8 cellular contexts compared by ENCODE assay signal in genomic region chr5:91311697-91312501, GRCh38.
DNase-seq lines count a peak whose midpoint lies in the region; ATAC-seq and TF ChIP-seq lines count a peak whose summit lies in the region.

No MANE protein-coding gene starts in this region.

- H3K27me3 ChIP-seq in GM23338 (ENCODE audit: insufficient read depth) (no peaks in the 10 kb centered on the region), Loucy (ENCODE audit: insufficient read depth, low read length, poor library complexity, severe bottlenecking) (no peaks in the 10 kb centered on the region), mammary epithelial cell (ENCODE audit: insufficient read depth, low read length) (no peaks in the 10 kb centered on the region), layer of hippocampus (ENCODE audit: control insufficient read depth, insufficient read depth, low read length) (no peaks in the 10 kb centered on the region)

- H3K36me3 ChIP-seq in GM23338 (ENCODE audit: insufficient read depth) (no peaks in the 10 kb centered on the region), Loucy (ENCODE audit: insufficient read depth, low read length) (no peaks in the 10 kb centered on the region), mammary epithelial cell (ENCODE audit: insufficient read depth, low read length) (no peaks in the 10 kb centered on the region)

- H3K4me1 ChIP-seq in GM23338 (ENCODE audit: insufficient read depth) (0 out of 2 replicates have a peak, but pooled peaks cover 4% of the 10 kb centered on the region), Loucy (ENCODE audit: insufficient read depth, low read length, poor library complexity, severe bottlenecking) (peaks cover 21% of the 10 kb centered on the region), mammary epithelial cell (ENCODE audit: insufficient read depth, low read length) (peaks cover 45% of the 10 kb centered on the region)

- in situ Hi-C loops in mammary epithelial cell (cut with MboI; ENCODE audit: low sequenced_read_pairs in 2 of 2), result no loop called here

- H3K9ac ChIP-seq in Loucy (ENCODE audit: low read depth, low read length, poor library complexity, severe bottlenecking) (no peak overlapping the region), mammary epithelial cell (ENCODE audit: insufficient read depth, low read length) (peak overlapping the region; percentile 60)

- dilution Hi-C loops in mammary epithelial cell (cut with HindIII; ENCODE audit: low sequenced_read_pairs), result loop anchor here (5.0 kb wide), 1 partner anchor 70 kb away; the partner anchor contains the start of gene ARRDC3

- H2AFZ ChIP-seq in GM23338 (peak overlapping the region; percentile 64), Loucy (ENCODE audit: low read length) (no peak overlapping the region), mammary epithelial cell (ENCODE audit: low read depth, low read length) (peak overlapping the region; percentile 14)

- H3K4me3 Mint-ChIP-seq in GM23338, result no peak overlapping the region
- no peak overlapping the region for H3K4me3 Mint-ChIP-seq in glutamatergic neuron (ENCODE audit: unreplicated experiment)

- no peaks in the 10 kb centered on the region for H4K20me1 ChIP-seq in GM23338 (replicated peaks; ENCODE audit: insufficient read depth)
- H4K20me1 ChIP-seq in Loucy (ENCODE audit: insufficient read depth, low read length, poor library complexity, severe bottlenecking), result no peaks in the 10 kb centered on the region
- H4K20me1 ChIP-seq in mammary epithelial cell (ENCODE audit: insufficient read depth, low read length), result no peaks in the 10 kb centered on the region

- H3K27ac ChIP-seq in GM23338 (ENCODE audit: low read depth) (no peak overlapping the region), VCaP (peak overlapping the region; percentile 60), mammary epithelial cell (ENCODE audit: insufficient read depth, low read depth, low read length) (peak overlapping the region; percentile 91), layer of hippocampus (ENCODE audit: low read depth, low read length) (peak overlapping the region; percentile 69)

- DNase-seq in GM04503 (ENCODE audit: low read depth) (peak; percentile 99), GM23338 (ENCODE audit: low spot score) (peak; percentile 28), mammary epithelial cell (peak; percentile 97), glutamatergic neuron (no peak)
- peak; percentile 36 for DNase-seq in stimulated activated CD4-positive, alpha-beta T cell treated with anti-CD3 and anti-CD28 coated beads, Interleukin-4, amount 100 ng/mL, for 1 hour

- H3K27me3 Mint-ChIP-seq in GM23338 (ENCODE audit: insufficient read depth, low read depth, poor library complexity) (peaks cover 3% of the 10 kb centered on the region), glutamatergic neuron (ENCODE audit: unreplicated experiment) (no peaks in the 10 kb centered on the region)

- H3K79me2 ChIP-seq in GM23338 (replicated peaks; ENCODE audit: insufficient read depth) (no peaks in the 10 kb centered on the region), Loucy (ENCODE audit: insufficient read depth, low read length) (no peaks in the 10 kb centered on the region), mammary epithelial cell (ENCODE audit: insufficient read depth, low read length) (no peaks in the 10 kb centered on the region)

- no peaks in the 10 kb centered on the region for H3K36me3 Mint-ChIP-seq in GM23338 (ENCODE audit: low read depth)
- H3K36me3 Mint-ChIP-seq in glutamatergic neuron (ENCODE audit: unreplicated experiment), result peaks cover 5% of the 10 kb centered on the region

- BruUV-seq in mammary epithelial cell (replicated peaks; lab: Mats Ljungman, UMichigan), result TSS peak; percentile 83

- H3K27ac Mint-ChIP-seq in GM23338 (no peak overlapping the region; the same call in 1 of the 2 replicates), glutamatergic neuron (ENCODE audit: unreplicated experiment) (no peak overlapping the region)

- H3F3A ChIP-seq in GM23338 (replicated peaks; ENCODE audit: low read depth) (no peaks in the 10 kb centered on the region; the same call in 1 of the 2 replicates), Loucy (ENCODE audit: low read depth) (no peaks in the 10 kb centered on the region)

- H3K9me3 Mint-ChIP-seq in GM23338 (no peaks in the 10 kb centered on the region), glutamatergic neuron (ENCODE audit: unreplicated experiment) (no peaks in the 10 kb centered on the region)

- H3K9me2 ChIP-seq in GM23338 (ENCODE audit: insufficient read depth) (no peaks in the 10 kb centered on the region), Loucy (replicated peaks; ENCODE audit: low read depth, low read length) (no peaks in the 10 kb centered on the region)

- H3K9me3 ChIP-seq in Loucy (ENCODE audit: insufficient read depth, low read depth, low read length) (no peaks in the 10 kb centered on the region), mammary epithelial cell (replicated peaks; ENCODE audit: insufficient read depth, low read length) (no peaks in the 10 kb centered on the region)

- WGBS in mammary epithelial cell (ENCODE audit: low coverage, missing lambda C conversion rate), result 4% methylated on average over 11 of the region's 11 CpGs

- no peak overlapping the region for H3K4me3 ChIP-seq in GM23338
- peak overlapping the region; percentile 55 for H3K4me3 ChIP-seq in Loucy (ENCODE audit: low read length, poor library complexity, severe bottlenecking)
- H3K4me3 ChIP-seq in mammary epithelial cell (replicated peaks in 1 of 3; ENCODE audit: insufficient read depth in 1 of 3, low read depth in 2 of 3, low read length in 3 of 3), result no peak overlapping the region

- intact Hi-C loops in mammary epithelial cell (cut with micrococcal nuclease), result loop anchor here (1.0 to 10.0 kb wide), 4 partner anchors 32 to 207 kb away; no protein-coding TSS in a partner anchor

- TF ChIP-seq CTCF in GM23338 (conservative IDR thresholded peaks at IDR 0.05; ENCODE audit: low read depth in 2 of 2), result peak in 1 of 2 experiments; percentile 45; a peak in 2 of 4 replicates
- TF ChIP-seq CTCF in Loucy (conservative IDR thresholded peaks at IDR 0.05; ENCODE audit: low read length), result no peak
- TF ChIP-seq CTCF in VCaP (conservative IDR thresholded peaks at IDR 0.05), result peak; percentile 29
- no peak for TF ChIP-seq CTCF in mammary epithelial cell (conservative IDR thresholded peaks at IDR 0.05 in 1 of 2, IDR thresholded peaks at IDR 0.05 in 1 of 2; ENCODE audit: extremely low read depth in 1 of 2, insufficient read depth in 1 of 2, low read depth in 1 of 2, low read length in 2 of 2)
- no peak for TF ChIP-seq CTCF in glutamatergic neuron (IDR thresholded peaks at IDR 0.05; ENCODE audit: partially characterized antibody, unreplicated experiment)

- H3K4me1 Mint-ChIP-seq in GM23338 (peaks cover 24% of the 10 kb centered on the region), glutamatergic neuron (ENCODE audit: low read depth, unreplicated experiment) (no peaks in the 10 kb centered on the region)

- ATAC-seq in GM23338, result peak; percentile 59

- H3K4me2 ChIP-seq in GM23338 (no peak overlapping the region), Loucy (ENCODE audit: low read depth, low read length, poor library complexity, severe bottlenecking) (peak overlapping the region; percentile 80), mammary epithelial cell (ENCODE audit: insufficient read depth, low read depth, low read length) (peak overlapping the region; percentile 54)

- CTCF ChIA-PET in mammary epithelial cell (lab: Charles Lee; ENCODE audit: low non-redundant PET), result no interaction called here

TF ChIP-seq in GM23338, 12 proteins besides CTCF, POLR2A, EP300 and RAD21:
- TF ChIP-seq STAT1 (IDR thresholded peaks at IDR 0.05; ENCODE audit: unreplicated experiment) (no peak), ZNF331 (CRISPR knock-in tag; IDR thresholded peaks at IDR 0.05; ENCODE audit: low read depth) (no peak), ZNF114 (CRISPR knock-in tag; IDR thresholded peaks at IDR 0.05) (no peak), EZH2 (IDR thresholded peaks at IDR 0.05; ENCODE audit: low read depth, unreplicated experiment) (no peak), NANOG (IDR thresholded peaks at IDR 0.05; ENCODE audit: borderline replicate concordance) (no peak), REST (IDR thresholded peaks at IDR 0.05; ENCODE audit: unreplicated experiment) (no peak), EZH2phosphoT487 (IDR thresholded peaks at IDR 0.05; ENCODE audit: unreplicated experiment) (no peak), ETS1 (IDR thresholded peaks at IDR 0.05) (no peak)
TF ChIP-seq in GM23338: peak in this region for 0.
